8 cellular contexts compared by ENCODE assay signal in genomic region chr6:131909408-131910218, GRCh38. TPM values are rescaled to one million over a fixed set of nuclear protein-coding genes. Genes with fewer than 3 reads are reported as not detected.
DNase-seq lines count a peak whose midpoint lies in the region; ATAC-seq, FAIRE-seq and TF ChIP-seq lines count a peak whose summit lies in the region.

No MANE protein-coding gene starts in this region.

- intact Hi-C loops in transverse colon (cut with DNase I; ENCODE audit: low total_unique reads) = no loop called here

- H3K27ac ChIP-seq in Peyer's patch = no peak overlapping the region
- no peak overlapping the region for H3K27ac ChIP-seq in transverse colon

- H3K4me1 Mint-ChIP-seq in activated T-cell treated with anti-CD3 and anti-CD28 coated beads, Interleukin-2, amount 50 U/mL, for 4 hours (ENCODE audit: low read depth) = peaks cover 9% of the 10 kb centered on the region

- no peak overlapping the region for H3K4me3 ChIP-seq in Peyer's patch
- H3K4me3 ChIP-seq in transverse colon = no peak overlapping the region

- in situ Hi-C loops in transverse colon (cut with MboI; ENCODE audit: low pct_ligation_motif_present in 1 of 4, low pct_unique_long_range_greater_than_20kb in 1 of 4, low sequenced_read_pairs in 3 of 4) = loop anchor here (10.0 to 25.0 kb wide), 4 partner anchors 125 to 578 kb away; no protein-coding TSS in a partner anchor

- H3K4me1 ChIP-seq in Peyer's patch (peaks cover 0 to 12% (median 0%) of the 10 kb centered on the region in 4 donors), transverse colon (peaks cover 0 to 26% (median 4%) of the 10 kb centered on the region in 4 donors)

- TF ChIP-seq CTCF in Peyer's patch (IDR thresholded peaks at IDR 0.05) (peak; percentile 50 to 92 (median 87)), transverse colon (IDR thresholded peaks at IDR 0.05) (peak; percentile 82 to 94 (median 89))

- no peaks in the 10 kb centered on the region for H3K9me3 Mint-ChIP-seq in activated T-cell treated with anti-CD3 and anti-CD28 coated beads, Interleukin-2, amount 50 U/mL, for 4 hours

- peak; percentile 78 for DNase-seq in EH (ENCODE audit: low read depth)
- DNase-seq in HTR-8/SVneo (ENCODE audit: insufficient read length, low spot score) = peak; percentile 68
- DNase-seq in Peyer's patch = peak in 2 of 3 donors; percentile 64 to 92
- DNase-seq in activated T-cell treated with anti-CD3 and anti-CD28 coated beads, Interleukin-2, amount 50 U/mL, for 4 hours = peak; percentile 69
- peak; percentile 86 for DNase-seq in fibroblast of peridontal ligament (ENCODE audit: extremely low read depth)
- peak; percentile 6 for DNase-seq in occipital lobe (lab: John Stamatoyannopoulos, UW)
- peak; percentile 89 for DNase-seq in transverse colon

- H3K36me3 ChIP-seq in Peyer's patch (no peaks in the 10 kb centered on the region), transverse colon (no peaks in the 10 kb centered on the region)

- no peak for FAIRE-seq in HTR-8/SVneo (lab: Jason Lieb, UNC)

- H3K27me3 Mint-ChIP-seq in activated T-cell treated with anti-CD3 and anti-CD28 coated beads, Interleukin-2, amount 50 U/mL, for 4 hours (ENCODE audit: low read depth) = peaks cover 26% of the 10 kb centered on the region

- 57 to 64% methylated on average over 4 of the region's 4 CpGs for WGBS in transverse colon (ENCODE audit: low coverage in 1 of 2), 2 donors

- TF ChIP-seq POLR2A in Peyer's patch (IDR thresholded peaks at IDR 0.05) (no peak), transverse colon (IDR thresholded peaks at IDR 0.05) (no peak)

- peak; percentile 99 for ATAC-seq in GM21526 (IDR thresholded peaks at IDR 0.05; ENCODE audit: low FRiP score, unreplicated experiment)
- peak; percentile 88 to 95 for ATAC-seq in activated T-cell treated with anti-CD3 and anti-CD28 coated beads, Interleukin-2, amount 50 U/mL, for 4 hours

- no peak for TF ChIP-seq EP300 in transverse colon (IDR thresholded peaks at IDR 0.05; ENCODE audit: low read depth)

- H3K4me3 Mint-ChIP-seq in activated T-cell treated with anti-CD3 and anti-CD28 coated beads, Interleukin-2, amount 50 U/mL, for 4 hours = no peak overlapping the region

- H3K27me3 ChIP-seq in Peyer's patch (no peaks in the 10 kb centered on the region), transverse colon (peaks cover 9% of the 10 kb centered on the region)

- no peaks in the 10 kb centered on the region for H3K36me3 Mint-ChIP-seq in activated T-cell treated with anti-CD3 and anti-CD28 coated beads, Interleukin-2, amount 50 U/mL, for 4 hours (ENCODE audit: insufficient read depth)

- no peaks in the 10 kb centered on the region for H3K9me3 ChIP-seq in Peyer's patch
- no peaks in the 10 kb centered on the region for H3K9me3 ChIP-seq in transverse colon

RNA-seq across cellular contexts. Expression of gene CCN2, which starts 41.6 kb away (rescaled TPM):
- total RNA-seq in Peyer's patch = 100 to 1,000 TPM in 1 of 4 donors, 10 to 100 TPM in 3; 28.7 to 262 (median 72.2) TPM
- under 1 TPM; 0.32 to 0.41 (median 0.33) TPM for total RNA-seq in activated T-cell treated with anti-CD3 and anti-CD28 coated beads, Interleukin-2, amount 50 U/mL, for 4 hours
- total RNA-seq in occipital lobe = 6.9 TPM
- 100 to 1,000 TPM in 1 of 4 donors, 10 to 100 TPM in 3; 37.0 to 146 (median 58.0) TPM for total RNA-seq in transverse colon

Comparison
In these comparisons a context has a peak if more than half of its experiments do, and no peak if none do; other contexts are left out.
1. DNase-seq: peak in every context shown above with its lines; median percentile 89 in transverse colon; 86 in fibroblast of peridontal ligament; 78 in EH; 78 in Peyer's patch; 69 in activated T-cell treated with anti-CD3 and anti-CD28 coated beads, Interleukin-2, amount 50 U/mL, for 4 hours; 68 in HTR-8/SVneo; 6 in occipital lobe.